In genomic region chr18:49491534-49491856, GRCh38 we compare ENCODE assay signal across 7 cellular contexts. TPM values are rescaled to one million over a fixed set of nuclear protein-coding genes. Genes with fewer than 3 reads are reported as not detected.
A peak's percentile ranks its signal among the peaks of the same experiment; 100 is the strongest.
DNase-seq lines count a peak whose midpoint lies in the region; ATAC-seq and TF ChIP-seq lines count a peak whose summit lies in the region.

No MANE protein-coding gene starts in this region.

- H3K4me1 Mint-ChIP-seq in activated CD4-positive, alpha-beta memory T cell treated with anti-CD3 and anti-CD28 coated beads, Interleukin-2, amount 10 ng/mL, durations not matched to agents 7 days and 5 days: peaks cover 51% of the 10 kb centered on the region
- H3K4me1 Mint-ChIP-seq in stimulated activated memory B cell treated with anti-CD40 and anti-IgM and Interleukin-4, amounts not matched to agents 10 μg/mL and 1 μg/mL and 100 μg/mL, for 72 hours: peaks cover 53% of the 10 kb centered on the region

- H3K4me2 ChIP-seq in HCT116 (ENCODE audit: low read length): peak overlapping the region; percentile 96

- no peak for TF ChIP-seq POLR2A in HCT116 (IDR thresholded peaks at IDR 0.05; ENCODE audit: borderline replicate concordance, extremely low read depth, insufficient read depth, insufficient read length)

- H3K9me2 ChIP-seq in HCT116 (ENCODE audit: insufficient read depth): no peaks in the 10 kb centered on the region

- H3K27me3 ChIP-seq in HCT116 (ENCODE audit: insufficient read depth, low read length): no peaks in the 10 kb centered on the region
- no peaks in the 10 kb centered on the region for H3K27me3 ChIP-seq in iPS-15b (ENCODE audit: control insufficient read depth, insufficient read depth, low read length)

- DNase-seq in HCT116 (ENCODE audit: low read depth, low spot score) (no peak), NCI-H345 (lab: John Stamatoyannopoulos, UW) (no peak)
- DNase-seq in activated CD4-positive, alpha-beta memory T cell treated with anti-CD3 and anti-CD28 coated beads, Interleukin-2, amount 10 ng/mL, durations not matched to agents 7 days and 5 days: no peak

- ATAC-seq in HCT116 (no peak), HG02623 (IDR thresholded peaks at IDR 0.05; ENCODE audit: unreplicated experiment) (no peak), GM18511 (IDR thresholded peaks at IDR 0.05; ENCODE audit: unreplicated experiment) (no peak)
- ATAC-seq in stimulated activated memory B cell treated with anti-CD40 and anti-IgM and Interleukin-4, amounts not matched to agents 10 μg/mL and 1 μg/mL and 100 μg/mL, for 72 hours: no peak

- H3K27ac ChIP-seq in HCT116 (ENCODE audit: low read depth, low read length): peak overlapping the region; percentile 96

- BruUV-seq in HCT116 (replicated peaks; lab: Mats Ljungman, UMichigan): no TSS peak

- H3K79me2 ChIP-seq in HCT116 (ENCODE audit: insufficient read depth, low read length): peaks cover 35% of the 10 kb centered on the region

- H3K36me3 ChIP-seq in HCT116 (ENCODE audit: control insufficient read depth in 1 of 2, insufficient read depth in 2 of 2, low read length in 2 of 2) (peaks cover 32 to 45% of the 10 kb centered on the region in 2 experiments), iPS-15b (ENCODE audit: control insufficient read depth, insufficient read depth, low read length) (peaks cover 33% of the 10 kb centered on the region)

- H3K9me3 ChIP-seq in HCT116 (ENCODE audit: control insufficient read depth in 1 of 2, insufficient read depth in 1 of 2, low read depth in 1 of 2, low read length in 2 of 2) (no peaks in the 10 kb centered on the region), iPS-15b (ENCODE audit: control insufficient read depth, insufficient read depth, low read length) (no peaks in the 10 kb centered on the region)

- H3K27ac Mint-ChIP-seq in activated CD4-positive, alpha-beta memory T cell treated with anti-CD3 and anti-CD28 coated beads, Interleukin-2, amount 10 ng/mL, durations not matched to agents 7 days and 5 days: peak overlapping the region; percentile 96
- H3K27ac Mint-ChIP-seq in stimulated activated memory B cell treated with anti-CD40 and anti-IgM and Interleukin-4, amounts not matched to agents 10 μg/mL and 1 μg/mL and 100 μg/mL, for 72 hours: peak overlapping the region; percentile 98

- peaks cover 3% of the 10 kb centered on the region for H3K27me3 Mint-ChIP-seq in activated CD4-positive, alpha-beta memory T cell treated with anti-CD3 and anti-CD28 coated beads, Interleukin-2, amount 10 ng/mL, durations not matched to agents 7 days and 5 days
- H3K27me3 Mint-ChIP-seq in stimulated activated memory B cell treated with anti-CD40 and anti-IgM and Interleukin-4, amounts not matched to agents 10 μg/mL and 1 μg/mL and 100 μg/mL, for 72 hours: no peaks in the 10 kb centered on the region

- peaks cover 10 to 45% of the 10 kb centered on the region in 2 experiments; a peak in 3 of 4 replicates for H3K4me1 ChIP-seq in HCT116 (ENCODE audit: control insufficient read depth in 1 of 2, insufficient read depth in 2 of 2, low read length in 2 of 2)
- H3K4me1 ChIP-seq in iPS-15b (ENCODE audit: control insufficient read depth, insufficient read depth, low read length): peaks cover 10% of the 10 kb centered on the region

- no peak overlapping the region for H2AFZ ChIP-seq in HCT116 (ENCODE audit: low read depth, low read length, poor library complexity, severe bottlenecking)

- intact Hi-C loops in HCT116 (cut with micrococcal nuclease): loop anchor here (10.0 kb wide), 1 partner anchor 793 kb away; the partner anchor contains the start of genes CXXC1 and MBD1

- CTCF ChIA-PET in HCT116 (lab: Charles Lee): no interaction called here
- CTCF ChIA-PET in activated CD4-positive, alpha-beta memory T cell treated with anti-CD3 and anti-CD28 coated beads, Interleukin-2, amount 10 ng/mL, durations not matched to agents 7 days and 5 days (lab: Charles Lee): no interaction called here

- POLR2A ChIA-PET in HCT116 (lab: Charles Lee): no interaction called here
- POLR2A ChIA-PET in activated CD4-positive, alpha-beta memory T cell treated with anti-CD3 and anti-CD28 coated beads, Interleukin-2, amount 10 ng/mL, durations not matched to agents 7 days and 5 days (lab: Charles Lee): interaction anchor here (1.3 to 1.4 kb wide), 2 partner anchors 27 to 31 kb away, joined by 3 to 19 read pairs; partner anchors contain the start of gene DYM

- RAD21 ChIA-PET in HCT116 (lab: Charles Lee; ENCODE audit: low non-redundant PET in 1 of 2, low total read pairs in 2 of 2, uncharacterized antibody in 2 of 2, unreplicated experiment in 2 of 2): no interaction called here

- peak overlapping the region; percentile 83 to 97 for H3K4me3 ChIP-seq in HCT116 (replicated peaks in 1 of 2; ENCODE audit: low read depth in 1 of 2, low read length in 2 of 2)
- peak overlapping the region; percentile 100 for H3K4me3 ChIP-seq in iPS-15b (ENCODE audit: low read depth, low read length)

- no peaks in the 10 kb centered on the region for H3K9me3 Mint-ChIP-seq in activated CD4-positive, alpha-beta memory T cell treated with anti-CD3 and anti-CD28 coated beads, Interleukin-2, amount 10 ng/mL, durations not matched to agents 7 days and 5 days
- no peaks in the 10 kb centered on the region for H3K9me3 Mint-ChIP-seq in stimulated activated memory B cell treated with anti-CD40 and anti-IgM and Interleukin-4, amounts not matched to agents 10 μg/mL and 1 μg/mL and 100 μg/mL, for 72 hours

- peak overlapping the region; percentile 90 for H3K9ac ChIP-seq in HCT116 (ENCODE audit: low read length)
- H3K9ac ChIP-seq in iPS-15b (ENCODE audit: low read depth, low read length): peak overlapping the region; percentile 100

- H4K20me1 ChIP-seq in HCT116 (ENCODE audit: insufficient read depth): peaks cover 16% of the 10 kb centered on the region; the same call in 1 of the 2 replicates

- peaks cover 51% of the 10 kb centered on the region for H3K36me3 Mint-ChIP-seq in activated CD4-positive, alpha-beta memory T cell treated with anti-CD3 and anti-CD28 coated beads, Interleukin-2, amount 10 ng/mL, durations not matched to agents 7 days and 5 days (ENCODE audit: low read depth)
- H3K36me3 Mint-ChIP-seq in stimulated activated memory B cell treated with anti-CD40 and anti-IgM and Interleukin-4, amounts not matched to agents 10 μg/mL and 1 μg/mL and 100 μg/mL, for 72 hours: peaks cover 42% of the 10 kb centered on the region

- H3K4me3 Mint-ChIP-seq in activated CD4-positive, alpha-beta memory T cell treated with anti-CD3 and anti-CD28 coated beads, Interleukin-2, amount 10 ng/mL, durations not matched to agents 7 days and 5 days: peak overlapping the region; percentile 99
- peak overlapping the region; percentile 97 for H3K4me3 Mint-ChIP-seq in stimulated activated memory B cell treated with anti-CD40 and anti-IgM and Interleukin-4, amounts not matched to agents 10 μg/mL and 1 μg/mL and 100 μg/mL, for 72 hours

- no peak for TF ChIP-seq CTCF in HCT116 (IDR thresholded peaks at IDR 0.05 in 2 of 3, conservative IDR thresholded peaks at IDR 0.05 in 1 of 3; ENCODE audit: borderline replicate concordance in 1 of 3, insufficient read depth in 1 of 3, low read depth in 2 of 3, low read length in 2 of 3)

- no peak for TF ChIP-seq RAD21 in HCT116 (IDR thresholded peaks at IDR 0.05; ENCODE audit: low read depth)

TF ChIP-seq in HCT116, 20 proteins besides CTCF, POLR2A, EP300 and RAD21:
- TF ChIP-seq, protein P1, sequence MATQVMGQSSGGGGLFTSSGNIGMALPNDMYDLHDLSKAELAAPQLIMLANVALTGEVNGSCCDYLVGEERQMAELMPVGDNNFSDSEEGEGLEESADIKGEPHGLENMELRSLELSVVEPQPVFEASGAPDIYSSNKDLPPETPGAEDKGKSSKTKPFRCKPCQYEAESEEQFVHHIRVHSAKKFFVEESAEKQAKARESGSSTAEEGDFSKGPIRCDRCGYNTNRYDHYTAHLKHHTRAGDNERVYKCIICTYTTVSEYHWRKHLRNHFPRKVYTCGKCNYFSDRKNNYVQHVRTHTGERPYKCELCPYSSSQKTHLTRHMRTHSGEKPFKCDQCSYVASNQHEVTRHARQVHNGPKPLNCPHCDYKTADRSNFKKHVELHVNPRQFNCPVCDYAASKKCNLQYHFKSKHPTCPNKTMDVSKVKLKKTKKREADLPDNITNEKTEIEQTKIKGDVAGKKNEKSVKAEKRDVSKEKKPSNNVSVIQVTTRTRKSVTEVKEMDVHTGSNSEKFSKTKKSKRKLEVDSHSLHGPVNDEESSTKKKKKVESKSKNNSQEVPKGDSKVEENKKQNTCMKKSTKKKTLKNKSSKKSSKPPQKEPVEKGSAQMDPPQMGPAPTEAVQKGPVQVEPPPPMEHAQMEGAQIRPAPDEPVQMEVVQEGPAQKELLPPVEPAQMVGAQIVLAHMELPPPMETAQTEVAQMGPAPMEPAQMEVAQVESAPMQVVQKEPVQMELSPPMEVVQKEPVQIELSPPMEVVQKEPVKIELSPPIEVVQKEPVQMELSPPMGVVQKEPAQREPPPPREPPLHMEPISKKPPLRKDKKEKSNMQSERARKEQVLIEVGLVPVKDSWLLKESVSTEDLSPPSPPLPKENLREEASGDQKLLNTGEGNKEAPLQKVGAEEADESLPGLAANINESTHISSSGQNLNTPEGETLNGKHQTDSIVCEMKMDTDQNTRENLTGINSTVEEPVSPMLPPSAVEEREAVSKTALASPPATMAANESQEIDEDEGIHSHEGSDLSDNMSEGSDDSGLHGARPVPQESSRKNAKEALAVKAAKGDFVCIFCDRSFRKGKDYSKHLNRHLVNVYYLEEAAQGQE (IDR thresholded peaks at IDR 0.05; ENCODE audit: low read depth): no peak
- TF ChIP-seq EGR1 (IDR thresholded peaks at IDR 0.05; ENCODE audit: low read depth): no peak
- TF ChIP-seq YY1 (IDR thresholded peaks at IDR 0.05; ENCODE audit: extremely low read depth, insufficient replicate concordance, low read depth, low read length): no peak
- no peak for TF ChIP-seq ZNF274 (IDR thresholded peaks at IDR 0.05; ENCODE audit: low read depth, low read length)
- no peak for TF ChIP-seq JUND (IDR thresholded peaks at IDR 0.05)
- TF ChIP-seq SRF (IDR thresholded peaks at IDR 0.05; ENCODE audit: low read depth): no peak
- TF ChIP-seq EZH2phosphoT487 (IDR thresholded peaks at IDR 0.05; ENCODE audit: borderline replicate concordance): no peak
- no peak for TF ChIP-seq ELF1 (IDR thresholded peaks at IDR 0.05; ENCODE audit: borderline replicate concordance, low read depth)
- TF ChIP-seq EZH2 (IDR thresholded peaks at IDR 0.05): no peak
- TF ChIP-seq SP1 (IDR thresholded peaks at IDR 0.05; ENCODE audit: low read depth): no peak
TF ChIP-seq in HCT116: peak in this region for 0.

RNA-seq across cellular contexts. Expression of gene RPL17, which starts 0.8 kb away (rescaled TPM):
- total RNA-seq in HCT116 (2021; ENCODE audit: unreplicated experiment): 2,373 TPM
- polyA plus RNA-seq in HCT116 (2012): 3,743 and 4,174 TPM in 2 replicates
- total RNA-seq in activated CD4-positive, alpha-beta memory T cell treated with anti-CD3 and anti-CD28 coated beads, Interleukin-2, amount 10 ng/mL, durations not matched to agents 7 days and 5 days: 1,000 to 10,000 TPM; 1,460 to 1,462 TPM

RNA-seq across cellular contexts. Expression of gene C18orf32, which starts 4.5 kb away (rescaled TPM):
- total RNA-seq in HCT116 (2021; ENCODE audit: unreplicated experiment): 35.0 TPM
- polyA plus RNA-seq in HCT116 (2012): 6.3 and 9.9 TPM in 2 replicates
- 10 to 100 TPM; 31.7 to 33.7 TPM for total RNA-seq in activated CD4-positive, alpha-beta memory T cell treated with anti-CD3 and anti-CD28 coated beads, Interleukin-2, amount 10 ng/mL, durations not matched to agents 7 days and 5 days

RNA-seq across cellular contexts. Expression of gene DYM, which starts 31.1 kb away (rescaled TPM):
- total RNA-seq in HCT116 (2021; ENCODE audit: unreplicated experiment): 53.1 TPM
- polyA plus RNA-seq in HCT116 (2012): 26.0 and 31.0 TPM in 2 replicates
- total RNA-seq in activated CD4-positive, alpha-beta memory T cell treated with anti-CD3 and anti-CD28 coated beads, Interleukin-2, amount 10 ng/mL, durations not matched to agents 7 days and 5 days: 10 to 100 TPM; 57.2 to 59.1 TPM
